ENCODE assay signal across 16 cellular contexts in the genomic region with DNA sequence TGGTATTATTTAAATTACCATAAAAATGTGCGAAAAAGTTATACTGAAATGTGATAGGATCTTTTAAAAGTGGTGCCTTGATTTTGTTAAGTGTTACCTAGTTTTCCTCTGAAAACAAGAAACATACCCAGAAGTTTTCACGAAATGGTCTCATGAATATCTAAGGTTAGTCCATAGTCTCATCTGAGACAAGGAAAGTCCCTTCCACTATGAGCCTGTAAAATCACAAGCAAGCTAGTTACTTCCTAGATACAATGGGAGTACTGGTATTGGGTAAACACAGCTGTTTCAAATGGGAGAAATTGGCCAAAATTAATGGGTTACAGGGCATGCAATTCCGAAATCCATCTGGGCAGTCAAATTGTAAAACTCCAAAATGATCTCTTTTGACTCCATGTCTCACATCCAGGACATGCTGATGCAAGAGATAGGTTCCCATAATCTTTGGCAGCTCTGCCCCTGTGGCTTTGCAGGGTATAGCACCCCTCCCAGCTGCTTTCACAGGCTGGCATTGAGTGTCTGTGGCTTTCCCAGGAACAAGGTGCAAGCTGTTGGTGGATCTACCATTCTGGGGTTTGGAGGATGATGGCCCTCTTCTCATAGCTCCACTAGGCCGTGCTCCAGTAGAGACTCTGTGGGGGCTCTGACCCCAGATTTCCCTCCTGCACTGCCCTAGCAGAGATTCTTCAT.
DNase-seq lines count a peak whose midpoint lies in the region; ATAC-seq and TF ChIP-seq lines count a peak whose summit lies in the region.
"Had no signal": no experiment of that assay in that cellular context is flagged by ENCODE, and none has a peak within 500 bp of the region (broad histone marks: within the 10 kb centered on the region; RNA-seq: fewer than 3 reads in every experiment).

No MANE protein-coding gene starts in this region.

- DNase-seq in NCI-H2171 treated with DMSO at 0.1 percent for 48 hours (lab: John Stamatoyannopoulos, UW), result peak; percentile 23
- no peak for DNase-seq in NCI-H2171 (lab: John Stamatoyannopoulos, UW)
- peak; percentile 45 for DNase-seq in NCI-H510A treated with DMSO at 0.1 percent for 48 hours (lab: John Stamatoyannopoulos, UW)
- no peak for DNase-seq in epithelial cell of esophagus (ENCODE audit: low read depth)
- DNase-seq in glomerular visceral epithelial cell (ENCODE audit: extremely low spot score), result no peak
- DNase-seq in OCI-M2 (lab: John Stamatoyannopoulos, UW; ENCODE audit: unreplicated experiment), result no peak
- DNase-seq: activated naive CD4-positive, alpha-beta T cell treated with anti-CD3 and anti-CD28 coated beads for 36 hours; effector CD8-positive, alpha-beta T cell; immature natural killer cell; mammary epithelial cell; MG63; Peyer's patch; stimulated activated naive CD4-positive, alpha-beta T cell treated with Interleukin-2 at 50 U/mL for 16 hours had no signal

- TF ChIP-seq CTCF in epithelial cell of esophagus (IDR thresholded peaks at IDR 0.05; ENCODE audit: insufficient read depth, low read depth, low read length, missing control alignments), result peak; percentile 27

- ATAC-seq in HG03457 (IDR thresholded peaks at IDR 0.05; ENCODE audit: unreplicated experiment), result no peak
- ATAC-seq: gastroesophageal sphincter had no signal

- no peak overlapping the region for H3K9ac ChIP-seq in subcutaneous abdominal adipose tissue (ENCODE audit: low read length in 5 of 5)

- no peaks in the 10 kb centered on the region for H3K27me3 ChIP-seq in subcutaneous abdominal adipose tissue (ENCODE audit: control insufficient read depth in 5 of 5, insufficient read depth in 4 of 5, low read length in 5 of 5)
- H3K27me3 ChIP-seq: gastroesophageal sphincter, MG63, Peyer's patch had no signal

- H3K27ac ChIP-seq in subcutaneous abdominal adipose tissue (ENCODE audit: low read depth, low read length), result peak overlapping the region; percentile 31
- H3K27ac ChIP-seq: gastroesophageal sphincter, Peyer's patch had no signal

- H3K9me3 ChIP-seq in subcutaneous abdominal adipose tissue (ENCODE audit: control insufficient read depth in 5 of 5, low read length in 5 of 5), result no peaks in the 10 kb centered on the region
- H3K9me3 ChIP-seq: gastroesophageal sphincter, MG63, Peyer's patch had no signal

- peaks cover 0 to 5% (median 0%) of the 10 kb centered on the region in 5 donors for H3K36me3 ChIP-seq in subcutaneous abdominal adipose tissue (ENCODE audit: control insufficient read depth in 5 of 5, insufficient read depth in 5 of 5, low read length in 5 of 5)
- H3K36me3 ChIP-seq: gastroesophageal sphincter, Peyer's patch had no signal

- H3K4me1 ChIP-seq in subcutaneous abdominal adipose tissue (ENCODE audit: control insufficient read depth in 5 of 5, insufficient read depth in 5 of 5, low read length in 5 of 5), result peaks cover 0 to 22% (median 10%) of the 10 kb centered on the region in 5 donors
- H3K4me1 ChIP-seq: Peyer's patch had no signal

- no peak overlapping the region for H3K4me3 ChIP-seq in epithelial cell of esophagus (ENCODE audit: low read length)
- H3K4me3 ChIP-seq in subcutaneous abdominal adipose tissue (ENCODE audit: low read depth in 1 of 5, low read length in 5 of 5), result no peak overlapping the region
- H3K4me3 ChIP-seq: gastroesophageal sphincter, MG63, Peyer's patch had no signal

Comparison
In these comparisons a context has a peak if more than half of its experiments do, and no peak if none do; other contexts are left out.
1. DNase-seq: peak in NCI-H2171 treated with DMSO at 0.1 percent for 48 hours (single experiment) and NCI-H510A treated with DMSO at 0.1 percent for 48 hours (single experiment); none in NCI-H2171 (single experiment), epithelial cell of esophagus (single experiment), glomerular visceral epithelial cell (single experiment) and OCI-M2 (single experiment).